2 cellular contexts compared by ENCODE assay signal in genomic region chr9:136579638-136580219, GRCh38.
TF ChIP-seq lines count a peak whose summit lies in the region.

No MANE protein-coding gene starts in this region.

TF ChIP-seq in K562, 482 proteins besides CTCF, POLR2A, EP300 and RAD21 (continues in another document):
- TF ChIP-seq ZBTB26 (CRISPR knock-in tag; IDR thresholded peaks at IDR 0.05) (peak; percentile 69; the same call in 1 of the 2 replicates), MLLT1 (IDR thresholded peaks at IDR 0.05) (peak in 1 of 2 experiments; percentile 52; a peak in 1 of 4 replicates), ADNP (tag; IDR thresholded peaks at IDR 0.05) (peak; percentile 62), KDM1A (IDR thresholded peaks at IDR 0.05) (peak; percentile 22 to 55; a peak in 2 of 4 replicates), CBX3 (IDR thresholded peaks at IDR 0.05; ENCODE audit: borderline replicate concordance in 1 of 2, low read length in 2 of 2) (0 out of 3 replicates have a peak, but pooled peaks of 1 of the 2 experiments have one; percentile 12), MTA2 (IDR thresholded peaks at IDR 0.05; ENCODE audit: low read depth) (0 out of 2 replicates have a peak, but pooled peaks have one; percentile 18), TSC22D4 (tag; IDR thresholded peaks at IDR 0.05) (peak; percentile 99), MTA1 (IDR thresholded peaks at IDR 0.05; ENCODE audit: borderline replicate concordance) (peak; percentile 55; the same call in 1 of the 2 replicates), NFRKB (IDR thresholded peaks at IDR 0.05; ENCODE audit: low read depth) (peak; percentile 92)
- TF ChIP-seq, protein P1, sequence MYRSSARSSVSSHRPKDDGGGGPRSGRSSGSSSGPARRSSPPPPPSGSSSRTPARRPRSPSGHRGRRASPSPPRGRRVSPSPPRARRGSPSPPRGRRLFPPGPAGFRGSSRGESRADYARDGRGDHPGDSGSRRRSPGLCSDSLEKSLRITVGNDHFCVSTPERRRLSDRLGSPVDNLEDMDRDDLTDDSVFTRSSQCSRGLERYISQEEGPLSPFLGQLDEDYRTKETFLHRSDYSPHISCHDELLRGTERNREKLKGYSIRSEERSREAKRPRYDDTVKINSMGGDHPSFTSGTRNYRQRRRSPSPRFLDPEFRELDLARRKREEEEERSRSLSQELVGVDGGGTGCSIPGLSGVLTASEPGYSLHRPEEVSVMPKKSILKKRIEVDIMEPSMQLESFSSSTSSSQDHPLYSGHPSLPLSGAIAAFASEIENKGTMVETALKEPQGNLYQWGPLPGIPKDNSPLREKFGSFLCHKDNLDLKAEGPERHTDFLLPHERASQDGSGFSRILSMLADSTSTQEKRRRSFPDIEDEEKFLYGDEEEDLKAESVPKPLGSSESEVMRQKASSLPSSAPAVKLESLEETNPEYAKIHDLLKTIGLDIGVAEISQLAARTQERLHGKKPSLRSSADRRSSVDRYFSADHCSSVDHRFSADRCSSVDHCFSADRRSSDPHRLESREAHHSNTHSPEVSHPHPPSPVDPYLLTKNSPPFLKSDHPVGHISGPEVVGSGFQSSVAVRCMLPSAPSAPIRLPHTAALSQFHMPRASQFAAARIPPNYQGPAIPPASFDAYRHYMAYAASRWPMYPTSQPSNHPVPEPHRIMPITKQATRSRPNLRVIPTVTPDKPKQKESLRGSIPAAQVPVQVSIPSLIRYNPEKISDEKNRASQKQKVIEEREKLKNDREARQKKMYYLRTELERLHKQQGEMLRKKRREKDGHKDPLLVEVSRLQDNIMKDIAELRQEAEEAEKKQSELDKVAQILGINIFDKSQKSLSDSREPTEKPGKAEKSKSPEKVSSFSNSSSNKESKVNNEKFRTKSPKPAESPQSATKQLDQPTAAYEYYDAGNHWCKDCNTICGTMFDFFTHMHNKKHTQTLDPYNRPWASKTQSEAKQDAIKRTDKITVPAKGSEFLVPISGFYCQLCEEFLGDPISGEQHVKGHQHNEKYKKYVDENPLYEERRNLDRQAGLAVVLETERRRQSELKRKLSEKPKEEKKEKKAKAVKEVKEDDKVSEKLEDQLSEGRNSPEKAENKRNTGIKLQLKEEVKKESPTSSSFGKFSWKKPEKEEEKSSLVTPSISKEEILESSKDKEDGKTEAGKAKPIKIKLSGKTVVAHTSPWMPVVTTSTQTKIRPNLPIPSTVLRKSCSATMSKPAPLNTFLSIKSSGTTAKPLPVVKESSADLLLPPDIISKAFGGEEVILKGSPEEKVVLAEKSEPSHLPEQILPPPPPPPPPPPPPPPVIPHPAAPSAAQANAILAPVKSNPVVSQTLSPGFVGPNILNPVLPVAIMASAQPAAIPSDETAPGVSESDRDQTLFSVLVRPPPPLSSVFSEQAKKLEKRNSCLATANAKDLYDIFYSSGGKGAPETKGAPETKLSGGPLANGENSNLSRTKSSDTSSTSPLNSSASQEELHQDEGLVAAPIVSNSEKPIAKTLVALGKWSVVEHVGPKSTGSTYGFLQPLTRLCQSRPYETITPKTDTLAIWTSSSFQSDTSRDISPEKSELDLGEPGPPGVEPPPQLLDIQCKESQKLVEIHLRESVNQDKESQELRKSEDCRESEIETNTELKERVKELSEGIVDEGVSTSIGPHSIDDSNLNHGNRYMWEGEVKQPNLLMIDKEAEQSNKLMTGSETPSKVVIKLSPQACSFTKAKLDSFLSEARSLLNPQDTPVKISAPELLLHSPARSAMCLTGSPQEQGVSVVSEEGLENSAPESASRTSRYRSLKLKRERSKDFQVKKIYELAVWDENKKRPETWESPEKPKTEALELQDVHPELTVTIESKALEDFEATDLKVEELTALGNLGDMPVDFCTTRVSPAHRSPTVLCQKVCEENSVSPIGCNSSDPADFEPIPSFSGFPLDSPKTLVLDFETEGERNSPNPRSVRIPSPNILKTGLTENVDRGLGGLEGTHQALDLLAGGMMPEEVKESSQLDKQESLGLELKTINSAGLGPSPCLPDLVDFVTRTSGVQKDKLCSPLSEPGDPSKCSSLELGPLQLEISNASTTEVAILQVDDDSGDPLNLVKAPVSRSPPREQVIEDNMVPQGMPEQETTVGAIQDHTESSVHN (IDR thresholded peaks at IDR 0.05; ENCODE audit: borderline replicate concordance in 1 of 2, low read depth in 1 of 2) = peak in 1 of 2 experiments; percentile 94; a peak in 2 of 4 replicates

TF ChIP-seq in HepG2, 621 proteins besides CTCF, POLR2A, EP300 and RAD21:
- TF ChIP-seq ZNF24 (IDR thresholded peaks at IDR 0.05) = peak; percentile 93
TF ChIP-seq in HepG2: peak in this region for 1; not testable (repeated sequence) for 620.
